1 cellular context compared by ENCODE assay signal in the genomic region with DNA sequence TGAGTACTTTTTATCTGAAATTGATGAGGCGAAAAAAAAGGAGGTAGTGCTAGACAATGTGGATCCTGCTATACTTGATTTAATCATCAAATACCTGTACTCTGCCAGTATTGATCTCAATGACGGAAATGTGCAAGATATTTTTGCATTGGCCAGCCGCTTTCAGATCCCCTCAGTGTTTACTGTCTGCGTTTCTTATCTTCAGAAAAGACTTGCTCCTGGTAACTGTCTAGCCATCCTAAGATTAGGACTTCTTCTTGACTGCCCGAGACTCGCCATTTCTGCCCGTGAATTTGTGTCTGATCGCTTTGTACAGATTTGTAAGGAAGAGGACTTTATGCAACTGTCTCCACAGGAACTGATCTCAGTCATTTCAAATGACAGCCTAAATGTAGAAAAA.
TF ChIP-seq lines count a peak whose summit lies in the region.

No MANE protein-coding gene starts in this region.

TF ChIP-seq in IMR-90, 13 proteins besides CTCF, POLR2A, EP300 and RAD21 (continued from another document):
- TF ChIP-seq BHLHE40 (IDR thresholded peaks at IDR 0.05; ENCODE audit: low read depth, low read length) = no peak
